ENCODE assay signal across 8 cellular contexts in genomic region chr21:34807881-34808568, GRCh38.
DNase-seq lines count a peak whose midpoint lies in the region; ATAC-seq and TF ChIP-seq lines count a peak whose summit lies in the region.

No MANE protein-coding gene starts in this region.

- H3K4me3 Mint-ChIP-seq in activated T-cell treated with anti-CD3 and anti-CD28 coated beads, Interleukin-2, amount 50 U/mL, for 4 hours: peak overlapping the region; percentile 45

- peak; percentile 66 to 68 for ATAC-seq in activated T-cell treated with anti-CD3 and anti-CD28 coated beads, Interleukin-2, amount 50 U/mL, for 4 hours
- ATAC-seq in foreskin keratinocyte (peak; percentile 81), GM18505 (IDR thresholded peaks at IDR 0.05; ENCODE audit: unreplicated experiment) (no peak)

- H3K27me3 ChIP-seq in foreskin keratinocyte: no peaks in the 10 kb centered on the region

- H3K4me1 Mint-ChIP-seq in activated T-cell treated with anti-CD3 and anti-CD28 coated beads, Interleukin-2, amount 50 U/mL, for 4 hours (ENCODE audit: low read depth): peaks cover 91% of the 10 kb centered on the region

- no peaks in the 10 kb centered on the region for H3K27me3 Mint-ChIP-seq in activated T-cell treated with anti-CD3 and anti-CD28 coated beads, Interleukin-2, amount 50 U/mL, for 4 hours (ENCODE audit: low read depth)

- H3K36me3 Mint-ChIP-seq in activated T-cell treated with anti-CD3 and anti-CD28 coated beads, Interleukin-2, amount 50 U/mL, for 4 hours (ENCODE audit: insufficient read depth): peaks cover 45% of the 10 kb centered on the region

- H3K27ac ChIP-seq in foreskin keratinocyte: peak overlapping the region; percentile 98

- peaks cover 36% of the 10 kb centered on the region for H3K4me1 ChIP-seq in foreskin keratinocyte

- TF ChIP-seq CTCF in foreskin keratinocyte (conservative IDR thresholded peaks at IDR 0.05): no peak

- no peaks in the 10 kb centered on the region for H3K9me3 Mint-ChIP-seq in activated T-cell treated with anti-CD3 and anti-CD28 coated beads, Interleukin-2, amount 50 U/mL, for 4 hours

- TF ChIP-seq POLR2A in GM18505 (IDR thresholded peaks at IDR 0.05; ENCODE audit: borderline replicate concordance, extremely low read depth, insufficient read depth, insufficient read length): no peak

- DNase-seq in EL (peak; percentile 94), MV-4-11 (lab: John Stamatoyannopoulos, UW) (peak; percentile 70), foreskin keratinocyte (peak; percentile 92 to 96), COLO668 (lab: John Stamatoyannopoulos, UW; ENCODE audit: unreplicated experiment) (no peak), SHP77 treated with DMSO at 0.1 percent for 48 hours (lab: John Stamatoyannopoulos, UW) (no peak)
- peak; percentile 41 for DNase-seq in activated T-cell treated with anti-CD3 and anti-CD28 coated beads, Interleukin-2, amount 50 U/mL, for 4 hours
- DNase-seq in stimulated activated CD4-positive, alpha-beta T cell treated with anti-CD3 and anti-CD28 coated beads, Interleukin-4, amount 100 ng/mL, for 4 hours: peak; percentile 44 to 63

Comparison
In these comparisons a context has a peak if more than half of its experiments do, and no peak if none do; other contexts are left out.
1. DNase-seq: peak in EL (single experiment), MV-4-11 (single experiment), activated T-cell treated with anti-CD3 and anti-CD28 coated beads, Interleukin-2, amount 50 U/mL, for 4 hours (single experiment), foreskin keratinocyte (2 of 2) and stimulated activated CD4-positive, alpha-beta T cell treated with anti-CD3 and anti-CD28 coated beads, Interleukin-4, amount 100 ng/mL, for 4 hours (2 of 2); none in COLO668 (single experiment) and SHP77 treated with DMSO at 0.1 percent for 48 hours (single experiment).